Comparison of ENCODE assay signal across 8 cellular contexts in genomic region chr9:104747245-104747564, GRCh38. TPM values are rescaled to one million over a fixed set of nuclear protein-coding genes. Genes with fewer than 3 reads are reported as not detected.
DNase-seq lines count a peak whose midpoint lies in the region; ATAC-seq and TF ChIP-seq lines count a peak whose summit lies in the region.

No MANE protein-coding gene starts in this region.

- H3K9me3 ChIP-seq in HEK293 (ENCODE audit: control insufficient read depth, insufficient read depth, low read depth, low read length), result no peaks in the 10 kb centered on the region

- intact Hi-C loops in left cardiac atrium (cut with DNase I), result loop anchor here in 1 of 2 donors (10.0 kb wide), 1 partner anchor 612 kb away; no protein-coding TSS in a partner anchor

- CTCF ChIA-PET in HEK293 (lab: Yijun Ruan, JAX), result interaction anchor here (0.8 to 0.9 kb wide), 2 partner anchors 8 to 27 kb away, joined by 4 to 6 read pairs; no protein-coding TSS in a partner anchor

- H3K27ac ChIP-seq in HEK293 (ENCODE audit: extremely low read depth, low read depth, low read length) (peak overlapping the region; percentile 57; the same call in 1 of the 2 replicates), VCaP (peak overlapping the region; percentile 87), skin epidermis (peak overlapping the region in 20 of 21 experiments; percentile 80 to 96 (median 92))

- H3K4me3 ChIP-seq in HEK293 (ENCODE audit: low read depth, low read length), result peak overlapping the region; percentile 93
- H3K4me3 ChIP-seq in skin epidermis, result peak overlapping the region; percentile 51 to 82 (median 73)

- ATAC-seq in left cardiac atrium, result peak; percentile 28 to 51
- ATAC-seq in HG03469 (IDR thresholded peaks at IDR 0.05; ENCODE audit: unreplicated experiment), result no peak

- POLR2A ChIA-PET in HEK293 (lab: Yijun Ruan, JAX), result interaction anchor here (1.1 to 1.9 kb wide), 3 partner anchors 15 to 654 kb away, joined by 4 to 5 read pairs (median 4); partner anchors contain the start of genes NIPSNAP3B and SMC2

- peaks cover 0 to 8% of the 10 kb centered on the region in 2 experiments; a peak in 1 of 3 replicates for H3K36me3 ChIP-seq in HEK293 (ENCODE audit: control insufficient read depth in 2 of 2, insufficient read depth in 1 of 2, low read length in 2 of 2)

- H3K4me1 ChIP-seq in HEK293 (ENCODE audit: control insufficient read depth, insufficient read depth, low read length), result no peaks in the 10 kb centered on the region

- TF ChIP-seq CTCF in HEK293 (tag by site-specific recombination; IDR thresholded peaks at IDR 0.05), result no peak
- TF ChIP-seq CTCF in VCaP (conservative IDR thresholded peaks at IDR 0.05), result no peak

- no peak for DNase-seq in left cardiac atrium
- no peak for DNase-seq in SW480 (ENCODE audit: low spot score)
- DNase-seq in NCI-H345 (lab: John Stamatoyannopoulos, UW), result no peak
- no peak for DNase-seq in COR-L47 (lab: John Stamatoyannopoulos, UW)

TF ChIP-seq in HEK293, 187 proteins besides CTCF, POLR2A, EP300 and RAD21:
- TF ChIP-seq ZBTB17 (tag by site-specific recombination; IDR thresholded peaks at IDR 0.05), result peak; percentile 28; the same call in 1 of the 2 replicates
- TF ChIP-seq ZNF335 (tag by site-specific recombination; conservative IDR thresholded peaks at IDR 0.05), result 0 out of 2 replicates have a peak, but pooled peaks have one; percentile 37
- no peak for TF ChIP-seq ZNF211 (tag by site-specific recombination; IDR thresholded peaks at IDR 0.05; ENCODE audit: low read depth)
- TF ChIP-seq ZNF19 (tag by site-specific recombination; IDR thresholded peaks at IDR 0.05; ENCODE audit: low read depth), result no peak

RNA-seq across cellular contexts. Expression of gene NIPSNAP3A, which starts 0.3 kb away (rescaled TPM):
- total RNA-seq in left cardiac atrium, result 10 to 100 TPM; 15.4 to 20.3 TPM

RNA-seq across cellular contexts. Expression of gene NIPSNAP3B, which starts 16.7 kb away (rescaled TPM):
- total RNA-seq in left cardiac atrium, result 10 to 100 TPM; 15.0 to 15.5 TPM

RNA-seq across cellular contexts. Expression of gene OR13D1, which starts 52.9 kb away (rescaled TPM):
- not detected for total RNA-seq in left cardiac atrium
